ENCODE assay signal across 2 cellular contexts in the genomic region with DNA sequence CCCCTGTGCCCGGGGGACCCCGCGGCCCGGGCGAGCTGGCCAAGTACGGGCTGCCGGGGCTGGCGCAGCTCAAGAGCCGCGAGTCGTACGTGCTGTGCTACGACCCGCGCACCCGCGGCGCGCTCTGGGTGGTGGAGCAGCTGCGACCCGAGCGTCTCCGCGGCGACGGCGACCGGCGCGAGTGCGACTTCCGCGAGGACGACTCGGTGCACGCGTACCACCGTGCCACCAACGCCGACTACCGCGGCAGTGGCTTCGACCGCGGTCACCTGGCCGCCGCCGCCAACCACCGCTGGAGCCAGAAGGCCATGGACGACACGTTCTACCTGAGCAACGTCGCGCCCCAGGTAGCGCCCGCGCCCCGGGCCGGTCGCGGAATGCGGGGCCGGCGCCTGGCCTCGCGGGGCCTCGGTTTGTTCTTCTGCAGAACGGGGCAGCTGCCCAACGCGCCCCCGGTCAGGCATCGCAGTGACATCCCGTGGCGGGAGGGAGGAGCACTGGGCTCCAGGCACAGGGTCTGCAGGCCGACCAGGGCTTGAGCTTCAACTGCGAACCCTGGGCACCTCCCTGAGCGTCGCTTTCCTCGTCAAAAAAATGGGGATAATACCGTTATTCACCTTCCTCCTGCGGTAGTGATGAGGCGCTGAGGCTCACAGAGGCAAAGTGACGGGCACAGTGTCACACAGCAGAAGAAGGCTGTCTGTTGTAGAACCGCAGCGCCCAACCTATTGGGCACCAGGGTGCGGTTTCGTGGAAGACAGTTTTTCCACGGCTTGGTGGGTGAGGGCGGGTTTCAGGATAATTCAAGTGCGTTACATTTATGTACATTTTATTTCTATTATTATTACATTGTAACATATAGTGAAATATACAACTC.
TF ChIP-seq lines count a peak whose summit lies in the region.

No MANE protein-coding gene starts in this region.

TF ChIP-seq in SK-N-SH treated with all-trans-retinoic acid at 6 μM for 48 hours, 23 proteins besides CTCF, POLR2A, EP300 and RAD21:
- TF ChIP-seq ZNF70 (CRISPR knock-in tag; IDR thresholded peaks at IDR 0.05) (no peak), SNAI2 (CRISPR knock-in tag; IDR thresholded peaks at IDR 0.05) (no peak), PPARA (CRISPR knock-in tag; IDR thresholded peaks at IDR 0.05; ENCODE audit: borderline replicate concordance) (no peak), CSDC2 (CRISPR knock-in tag; IDR thresholded peaks at IDR 0.05) (no peak), ISL1 (CRISPR knock-in tag; IDR thresholded peaks at IDR 0.05) (no peak), GLIS3 (CRISPR knock-in tag; IDR thresholded peaks at IDR 0.05) (no peak), TOX (CRISPR knock-in tag; IDR thresholded peaks at IDR 0.05; ENCODE audit: borderline replicate concordance) (no peak), OSR1 (CRISPR knock-in tag; IDR thresholded peaks at IDR 0.05) (no peak), ZFP3 (CRISPR knock-in tag; IDR thresholded peaks at IDR 0.05) (no peak), ZFP30 (CRISPR knock-in tag; IDR thresholded peaks at IDR 0.05) (no peak), ESRRG (CRISPR knock-in tag; IDR thresholded peaks at IDR 0.05) (no peak), ZNF8 (CRISPR knock-in tag; IDR thresholded peaks at IDR 0.05) (no peak), BACH2 (CRISPR knock-in tag; IDR thresholded peaks at IDR 0.05; ENCODE audit: borderline replicate concordance) (no peak), RARB (CRISPR knock-in tag; IDR thresholded peaks at IDR 0.05) (no peak), ARNTL (CRISPR knock-in tag; IDR thresholded peaks at IDR 0.05; ENCODE audit: borderline replicate concordance, low read depth) (no peak)
- TF ChIP-seq, protein P1, sequence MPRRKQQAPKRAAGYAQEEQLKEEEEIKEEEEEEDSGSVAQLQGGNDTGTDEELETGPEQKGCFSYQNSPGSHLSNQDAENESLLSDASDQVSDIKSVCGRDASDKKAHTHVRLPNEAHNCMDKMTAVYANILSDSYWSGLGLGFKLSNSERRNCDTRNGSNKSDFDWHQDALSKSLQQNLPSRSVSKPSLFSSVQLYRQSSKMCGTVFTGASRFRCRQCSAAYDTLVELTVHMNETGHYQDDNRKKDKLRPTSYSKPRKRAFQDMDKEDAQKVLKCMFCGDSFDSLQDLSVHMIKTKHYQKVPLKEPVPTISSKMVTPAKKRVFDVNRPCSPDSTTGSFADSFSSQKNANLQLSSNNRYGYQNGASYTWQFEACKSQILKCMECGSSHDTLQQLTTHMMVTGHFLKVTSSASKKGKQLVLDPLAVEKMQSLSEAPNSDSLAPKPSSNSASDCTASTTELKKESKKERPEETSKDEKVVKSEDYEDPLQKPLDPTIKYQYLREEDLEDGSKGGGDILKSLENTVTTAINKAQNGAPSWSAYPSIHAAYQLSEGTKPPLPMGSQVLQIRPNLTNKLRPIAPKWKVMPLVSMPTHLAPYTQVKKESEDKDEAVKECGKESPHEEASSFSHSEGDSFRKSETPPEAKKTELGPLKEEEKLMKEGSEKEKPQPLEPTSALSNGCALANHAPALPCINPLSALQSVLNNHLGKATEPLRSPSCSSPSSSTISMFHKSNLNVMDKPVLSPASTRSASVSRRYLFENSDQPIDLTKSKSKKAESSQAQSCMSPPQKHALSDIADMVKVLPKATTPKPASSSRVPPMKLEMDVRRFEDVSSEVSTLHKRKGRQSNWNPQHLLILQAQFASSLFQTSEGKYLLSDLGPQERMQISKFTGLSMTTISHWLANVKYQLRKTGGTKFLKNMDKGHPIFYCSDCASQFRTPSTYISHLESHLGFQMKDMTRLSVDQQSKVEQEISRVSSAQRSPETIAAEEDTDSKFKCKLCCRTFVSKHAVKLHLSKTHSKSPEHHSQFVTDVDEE (CRISPR knock-in tag; IDR thresholded peaks at IDR 0.05) = no peak
- TF ChIP-seq, protein P2, sequence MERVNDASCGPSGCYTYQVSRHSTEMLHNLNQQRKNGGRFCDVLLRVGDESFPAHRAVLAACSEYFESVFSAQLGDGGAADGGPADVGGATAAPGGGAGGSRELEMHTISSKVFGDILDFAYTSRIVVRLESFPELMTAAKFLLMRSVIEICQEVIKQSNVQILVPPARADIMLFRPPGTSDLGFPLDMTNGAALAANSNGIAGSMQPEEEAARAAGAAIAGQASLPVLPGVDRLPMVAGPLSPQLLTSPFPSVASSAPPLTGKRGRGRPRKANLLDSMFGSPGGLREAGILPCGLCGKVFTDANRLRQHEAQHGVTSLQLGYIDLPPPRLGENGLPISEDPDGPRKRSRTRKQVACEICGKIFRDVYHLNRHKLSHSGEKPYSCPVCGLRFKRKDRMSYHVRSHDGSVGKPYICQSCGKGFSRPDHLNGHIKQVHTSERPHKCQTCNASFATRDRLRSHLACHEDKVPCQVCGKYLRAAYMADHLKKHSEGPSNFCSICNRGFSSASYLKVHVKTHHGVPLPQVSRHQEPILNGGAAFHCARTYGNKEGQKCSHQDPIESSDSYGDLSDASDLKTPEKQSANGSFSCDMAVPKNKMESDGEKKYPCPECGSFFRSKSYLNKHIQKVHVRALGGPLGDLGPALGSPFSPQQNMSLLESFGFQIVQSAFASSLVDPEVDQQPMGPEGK (CRISPR knock-in tag; IDR thresholded peaks at IDR 0.05; ENCODE audit: borderline replicate concordance) = no peak
- TF ChIP-seq, protein P3, sequence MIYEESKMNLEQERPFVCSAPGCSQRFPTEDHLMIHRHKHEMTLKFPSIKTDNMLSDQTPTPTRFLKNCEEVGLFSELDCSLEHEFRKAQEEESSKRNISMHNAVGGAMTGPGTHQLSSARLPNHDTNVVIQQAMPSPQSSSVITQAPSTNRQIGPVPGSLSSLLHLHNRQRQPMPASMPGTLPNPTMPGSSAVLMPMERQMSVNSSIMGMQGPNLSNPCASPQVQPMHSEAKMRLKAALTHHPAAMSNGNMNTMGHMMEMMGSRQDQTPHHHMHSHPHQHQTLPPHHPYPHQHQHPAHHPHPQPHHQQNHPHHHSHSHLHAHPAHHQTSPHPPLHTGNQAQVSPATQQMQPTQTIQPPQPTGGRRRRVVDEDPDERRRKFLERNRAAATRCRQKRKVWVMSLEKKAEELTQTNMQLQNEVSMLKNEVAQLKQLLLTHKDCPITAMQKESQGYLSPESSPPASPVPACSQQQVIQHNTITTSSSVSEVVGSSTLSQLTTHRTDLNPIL (CRISPR knock-in tag; IDR thresholded peaks at IDR 0.05; ENCODE audit: low read depth) = no peak

TF ChIP-seq in K562, 482 proteins besides CTCF, POLR2A, EP300 and RAD21 (continues in another document):
- TF ChIP-seq RBBP5 (IDR thresholded peaks at IDR 0.05; ENCODE audit: borderline replicate concordance, insufficient read depth, low read length, poor library complexity, severe bottlenecking) = peak; percentile 88
- TF ChIP-seq POLR2G (IDR thresholded peaks at IDR 0.05; ENCODE audit: low read depth, low read length) = peak; percentile 68
- TF ChIP-seq ZNF561 (CRISPR knock-in tag; conservative IDR thresholded peaks at IDR 0.05) = no peak
- TF ChIP-seq, protein P4, sequence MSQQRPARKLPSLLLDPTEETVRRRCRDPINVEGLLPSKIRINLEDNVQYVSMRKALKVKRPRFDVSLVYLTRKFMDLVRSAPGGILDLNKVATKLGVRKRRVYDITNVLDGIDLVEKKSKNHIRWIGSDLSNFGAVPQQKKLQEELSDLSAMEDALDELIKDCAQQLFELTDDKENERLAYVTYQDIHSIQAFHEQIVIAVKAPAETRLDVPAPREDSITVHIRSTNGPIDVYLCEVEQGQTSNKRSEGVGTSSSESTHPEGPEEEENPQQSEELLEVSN (IDR thresholded peaks at IDR 0.05; ENCODE audit: borderline replicate concordance in 1 of 2, extremely low read depth in 1 of 2, insufficient read depth in 1 of 2, insufficient read length in 1 of 2, low read depth in 1 of 2, low read length in 1 of 2, poor library complexity in 1 of 2, severe bottlenecking in 1 of 2) = peak; percentile 24 to 34
- no peak for TF ChIP-seq PRPF4 (IDR thresholded peaks at IDR 0.05; ENCODE audit: insufficient read depth, low read depth, low read length, poor library complexity, severe bottlenecking)
- TF ChIP-seq ZNF707 (CRISPR knock-in tag; conservative IDR thresholded peaks at IDR 0.05) = no peak
- TF ChIP-seq MCM2 (IDR thresholded peaks at IDR 0.05; ENCODE audit: low read depth) = no peak
- TF ChIP-seq, protein P5, sequence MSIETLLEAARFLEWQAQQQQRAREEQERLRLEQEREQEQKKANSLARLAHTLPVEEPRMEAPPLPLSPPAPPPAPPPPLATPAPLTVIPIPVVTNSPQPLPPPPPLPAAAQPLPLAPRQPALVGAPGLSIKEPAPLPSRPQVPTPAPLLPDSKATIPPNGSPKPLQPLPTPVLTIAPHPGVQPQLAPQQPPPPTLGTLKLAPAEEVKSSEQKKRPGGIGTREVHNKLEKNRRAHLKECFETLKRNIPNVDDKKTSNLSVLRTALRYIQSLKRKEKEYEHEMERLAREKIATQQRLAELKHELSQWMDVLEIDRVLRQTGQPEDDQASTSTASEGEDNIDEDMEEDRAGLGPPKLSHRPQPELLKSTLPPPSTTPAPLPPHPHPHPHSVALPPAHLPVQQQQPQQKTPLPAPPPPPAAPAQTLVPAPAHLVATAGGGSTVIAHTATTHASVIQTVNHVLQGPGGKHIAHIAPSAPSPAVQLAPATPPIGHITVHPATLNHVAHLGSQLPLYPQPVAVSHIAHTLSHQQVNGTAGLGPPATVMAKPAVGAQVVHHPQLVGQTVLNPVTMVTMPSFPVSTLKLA (conservative IDR thresholded peaks at IDR 0.05) = peak in 1 of 2 experiments; percentile 13; a peak in 1 of 4 replicates
- TF ChIP-seq XRCC3 (IDR thresholded peaks at IDR 0.05) = no peak
- TF ChIP-seq RBFOX2 (IDR thresholded peaks at IDR 0.05; ENCODE audit: low read depth, low read length) = peak; percentile 61
- TF ChIP-seq RUNX1 (IDR thresholded peaks at IDR 0.05; ENCODE audit: low read depth) = no peak
- TF ChIP-seq, protein P6, sequence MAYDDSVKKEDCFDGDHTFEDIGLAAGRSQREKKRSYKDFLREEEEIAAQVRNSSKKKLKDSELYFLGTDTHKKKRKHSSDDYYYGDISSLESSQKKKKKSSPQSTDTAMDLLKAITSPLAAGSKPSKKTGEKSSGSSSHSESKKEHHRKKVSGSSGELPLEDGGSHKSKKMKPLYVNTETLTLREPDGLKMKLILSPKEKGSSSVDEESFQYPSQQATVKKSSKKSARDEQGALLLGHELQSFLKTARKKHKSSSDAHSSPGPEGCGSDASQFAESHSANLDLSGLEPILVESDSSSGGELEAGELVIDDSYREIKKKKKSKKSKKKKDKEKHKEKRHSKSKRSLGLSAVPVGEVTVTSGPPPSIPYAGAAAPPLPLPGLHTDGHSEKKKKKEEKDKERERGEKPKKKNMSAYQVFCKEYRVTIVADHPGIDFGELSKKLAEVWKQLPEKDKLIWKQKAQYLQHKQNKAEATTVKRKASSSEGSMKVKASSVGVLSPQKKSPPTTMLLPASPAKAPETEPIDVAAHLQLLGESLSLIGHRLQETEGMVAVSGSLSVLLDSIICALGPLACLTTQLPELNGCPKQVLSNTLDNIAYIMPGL (CRISPR knock-in tag; IDR thresholded peaks at IDR 0.05) = no peak; the same call in 1 of the 2 replicates
- TF ChIP-seq, protein P7, sequence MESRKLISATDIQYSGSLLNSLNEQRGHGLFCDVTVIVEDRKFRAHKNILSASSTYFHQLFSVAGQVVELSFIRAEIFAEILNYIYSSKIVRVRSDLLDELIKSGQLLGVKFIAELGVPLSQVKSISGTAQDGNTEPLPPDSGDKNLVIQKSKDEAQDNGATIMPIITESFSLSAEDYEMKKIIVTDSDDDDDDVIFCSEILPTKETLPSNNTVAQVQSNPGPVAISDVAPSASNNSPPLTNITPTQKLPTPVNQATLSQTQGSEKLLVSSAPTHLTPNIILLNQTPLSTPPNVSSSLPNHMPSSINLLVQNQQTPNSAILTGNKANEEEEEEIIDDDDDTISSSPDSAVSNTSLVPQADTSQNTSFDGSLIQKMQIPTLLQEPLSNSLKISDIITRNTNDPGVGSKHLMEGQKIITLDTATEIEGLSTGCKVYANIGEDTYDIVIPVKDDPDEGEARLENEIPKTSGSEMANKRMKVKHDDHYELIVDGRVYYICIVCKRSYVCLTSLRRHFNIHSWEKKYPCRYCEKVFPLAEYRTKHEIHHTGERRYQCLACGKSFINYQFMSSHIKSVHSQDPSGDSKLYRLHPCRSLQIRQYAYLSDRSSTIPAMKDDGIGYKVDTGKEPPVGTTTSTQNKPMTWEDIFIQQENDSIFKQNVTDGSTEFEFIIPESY (CRISPR knock-in tag; IDR thresholded peaks at IDR 0.05) = 0 out of 2 replicates have a peak, but pooled peaks have one; percentile 33
- TF ChIP-seq CAMTA2 (CRISPR knock-in tag; conservative IDR thresholded peaks at IDR 0.05) = no peak
- TF ChIP-seq SMARCA4 (IDR thresholded peaks at IDR 0.05) = peak; percentile 16; the same call in 1 of the 2 replicates
- no peak for TF ChIP-seq LARP7 (IDR thresholded peaks at IDR 0.05)
- TF ChIP-seq NFIC (IDR thresholded peaks at IDR 0.05) = no peak
- peak; percentile 39 for TF ChIP-seq PHF20 (IDR thresholded peaks at IDR 0.05; ENCODE audit: partially characterized antibody)
- TF ChIP-seq RBM25 (IDR thresholded peaks at IDR 0.05; ENCODE audit: low read depth, low read length, severe bottlenecking) = peak; percentile 65
- TF ChIP-seq RBM22 (IDR thresholded peaks at IDR 0.05; ENCODE audit: low read depth, low read length, poor library complexity, severe bottlenecking) = peak; percentile 45
- 0 out of 2 replicates have a peak, but pooled peaks have one; percentile 37 for TF ChIP-seq MED1 (CRISPR knock-in tag; IDR thresholded peaks at IDR 0.05; ENCODE audit: borderline replicate concordance)
- TF ChIP-seq ZEB2 (IDR thresholded peaks at IDR 0.05) = 0 out of 2 replicates have a peak, but pooled peaks have one; percentile 20
- TF ChIP-seq, protein P8, sequence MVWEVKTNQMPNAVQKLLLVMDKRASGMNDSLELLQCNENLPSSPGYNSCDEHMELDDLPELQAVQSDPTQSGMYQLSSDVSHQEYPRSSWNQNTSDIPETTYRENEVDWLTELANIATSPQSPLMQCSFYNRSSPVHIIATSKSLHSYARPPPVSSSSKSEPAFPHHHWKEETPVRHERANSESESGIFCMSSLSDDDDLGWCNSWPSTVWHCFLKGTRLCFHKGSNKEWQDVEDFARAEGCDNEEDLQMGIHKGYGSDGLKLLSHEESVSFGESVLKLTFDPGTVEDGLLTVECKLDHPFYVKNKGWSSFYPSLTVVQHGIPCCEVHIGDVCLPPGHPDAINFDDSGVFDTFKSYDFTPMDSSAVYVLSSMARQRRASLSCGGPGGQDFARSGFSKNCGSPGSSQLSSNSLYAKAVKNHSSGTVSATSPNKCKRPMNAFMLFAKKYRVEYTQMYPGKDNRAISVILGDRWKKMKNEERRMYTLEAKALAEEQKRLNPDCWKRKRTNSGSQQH (CRISPR knock-in tag; IDR thresholded peaks at IDR 0.05) = 0 out of 2 replicates have a peak, but pooled peaks have one; percentile 35
- no peak for TF ChIP-seq HMGN3 (IDR thresholded peaks at IDR 0.05; ENCODE audit: borderline replicate concordance, extremely low read depth, insufficient read length, low read depth, low read length)
- TF ChIP-seq, protein P9, sequence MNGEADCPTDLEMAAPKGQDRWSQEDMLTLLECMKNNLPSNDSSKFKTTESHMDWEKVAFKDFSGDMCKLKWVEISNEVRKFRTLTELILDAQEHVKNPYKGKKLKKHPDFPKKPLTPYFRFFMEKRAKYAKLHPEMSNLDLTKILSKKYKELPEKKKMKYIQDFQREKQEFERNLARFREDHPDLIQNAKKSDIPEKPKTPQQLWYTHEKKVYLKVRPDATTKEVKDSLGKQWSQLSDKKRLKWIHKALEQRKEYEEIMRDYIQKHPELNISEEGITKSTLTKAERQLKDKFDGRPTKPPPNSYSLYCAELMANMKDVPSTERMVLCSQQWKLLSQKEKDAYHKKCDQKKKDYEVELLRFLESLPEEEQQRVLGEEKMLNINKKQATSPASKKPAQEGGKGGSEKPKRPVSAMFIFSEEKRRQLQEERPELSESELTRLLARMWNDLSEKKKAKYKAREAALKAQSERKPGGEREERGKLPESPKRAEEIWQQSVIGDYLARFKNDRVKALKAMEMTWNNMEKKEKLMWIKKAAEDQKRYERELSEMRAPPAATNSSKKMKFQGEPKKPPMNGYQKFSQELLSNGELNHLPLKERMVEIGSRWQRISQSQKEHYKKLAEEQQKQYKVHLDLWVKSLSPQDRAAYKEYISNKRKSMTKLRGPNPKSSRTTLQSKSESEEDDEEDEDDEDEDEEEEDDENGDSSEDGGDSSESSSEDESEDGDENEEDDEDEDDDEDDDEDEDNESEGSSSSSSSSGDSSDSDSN (IDR thresholded peaks at IDR 0.05; ENCODE audit: borderline replicate concordance in 1 of 2, low read depth in 2 of 2, low read length in 2 of 2) = 0 out of 4 replicates have a peak, but pooled peaks of 1 of the 2 experiments have one; percentile 33
